8 cellular contexts compared by ENCODE assay signal in the genomic region with DNA sequence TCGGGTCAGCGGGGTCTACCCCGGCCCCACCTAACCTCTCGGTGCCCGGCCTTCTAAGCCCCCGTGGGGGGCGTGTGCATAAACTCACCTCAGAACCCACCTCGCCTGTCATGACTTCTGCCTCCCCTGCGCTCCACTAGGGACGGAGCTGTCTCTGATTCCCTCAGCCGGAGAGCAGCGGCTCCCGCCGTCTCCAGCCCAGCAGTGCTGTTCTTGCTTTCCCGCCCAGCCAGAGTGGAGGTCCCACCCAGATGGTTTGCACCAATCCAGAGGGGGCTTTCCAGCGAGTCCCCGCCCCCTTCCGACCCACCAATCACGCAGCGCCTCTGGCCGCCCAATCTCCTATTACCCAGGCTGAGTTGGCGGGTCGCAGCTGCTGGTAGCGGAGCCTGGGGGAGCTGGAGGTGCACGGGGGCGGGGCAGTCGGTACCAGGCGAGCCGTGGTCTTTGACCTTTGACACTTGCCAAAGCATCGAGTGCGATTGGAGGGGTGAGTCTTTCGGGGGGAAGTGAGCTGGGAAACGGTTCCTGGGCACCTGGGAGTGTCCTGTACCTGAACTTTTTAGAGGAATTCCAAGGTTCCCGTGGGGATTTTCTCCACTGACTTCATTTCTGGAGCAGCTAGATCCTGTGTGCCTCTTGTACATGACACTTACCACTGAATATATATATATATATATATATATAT. TPM values are rescaled to one million over a fixed set of nuclear protein-coding genes. Genes with fewer than 3 reads are reported as not detected.
DNase-seq lines count a peak whose midpoint lies in the region; ATAC-seq, FAIRE-seq and TF ChIP-seq lines count a peak whose summit lies in the region.

A gene (minus strand): TSS at position 220 of the 688 bp plus-strand sequence. CDS start 108 bp downstream, at position 112.

- TF ChIP-seq CTCF in GM13977 (IDR thresholded peaks at IDR 0.05; ENCODE audit: extremely low read depth, insufficient read depth, missing control alignments) (no peak), left ventricle myocardium inferior (IDR thresholded peaks at IDR 0.05; ENCODE audit: borderline replicate concordance) (no peak), prostate gland (IDR thresholded peaks at IDR 0.05) (no peak)

- H3K4me1 Mint-ChIP-seq in T-helper 1 cell treated with Interleukin-12 subunit alpha and Interleukin-12 subunit beta and Interleukin-4 antibody, amounts not matched to agents 30 μg/mL and 1 μg/mL, for 36 hours (ENCODE audit: low read depth), result peaks cover 23% of the 10 kb centered on the region

- ATAC-seq in HG02884 (IDR thresholded peaks at IDR 0.05; ENCODE audit: unreplicated experiment), result peak; percentile 77

- H3K9me3 ChIP-seq in left ventricle myocardium inferior (replicated peaks) (no peaks in the 10 kb centered on the region), prostate gland (no peaks in the 10 kb centered on the region)

- in situ Hi-C loops in GM13977 (cut with MboI; ENCODE audit: low pct_unique_long_range_greater_than_20kb, low sequenced_read_pairs, unreplicated experiment), result no loop called here

- WGBS in prostate gland, result under 1% methylated on average over 33 of the region's 34 CpGs

- peak; percentile 48 for TF ChIP-seq POLR2A in prostate gland (IDR thresholded peaks at IDR 0.05)

- no peaks in the 10 kb centered on the region for H3K27me3 Mint-ChIP-seq in T-helper 1 cell treated with Interleukin-12 subunit alpha and Interleukin-12 subunit beta and Interleukin-4 antibody, amounts not matched to agents 30 μg/mL and 1 μg/mL, for 36 hours (ENCODE audit: low read depth)

- H3K4me3 ChIP-seq in left ventricle myocardium inferior, result peak within 1 kb of the TSS; percentile 78
- peak within 1 kb of the TSS; percentile 57 to 72 for H3K4me3 ChIP-seq in prostate gland

- DNase-seq in GM13977 (ENCODE audit: low spot score) (peak; percentile 98), NCI-H1694 (lab: John Stamatoyannopoulos, UW) (peak; percentile 90), amygdala (lab: John Stamatoyannopoulos, UW) (peak; percentile 44 to 94 (median 84)), left ventricle myocardium inferior (peak; percentile 94), prostate gland (ENCODE audit: low spot score) (peak; percentile 94), urothelium cell line (ENCODE audit: low spot score) (peak; percentile 98)

- H3K4me1 ChIP-seq in left ventricle myocardium inferior (peaks cover 19% of the 10 kb centered on the region), prostate gland (replicated peaks) (no peaks in the 10 kb centered on the region)

- no peaks in the 10 kb centered on the region for H3K9me3 Mint-ChIP-seq in T-helper 1 cell treated with Interleukin-12 subunit alpha and Interleukin-12 subunit beta and Interleukin-4 antibody, amounts not matched to agents 30 μg/mL and 1 μg/mL, for 36 hours

- no peak for FAIRE-seq in urothelium cell line (lab: Jason Lieb, UNC)

- peaks cover 4% of the 10 kb centered on the region for H3K36me3 Mint-ChIP-seq in T-helper 1 cell treated with Interleukin-12 subunit alpha and Interleukin-12 subunit beta and Interleukin-4 antibody, amounts not matched to agents 30 μg/mL and 1 μg/mL, for 36 hours (ENCODE audit: low read depth)

- H3K27ac Mint-ChIP-seq in T-helper 1 cell treated with Interleukin-12 subunit alpha and Interleukin-12 subunit beta and Interleukin-4 antibody, amounts not matched to agents 30 μg/mL and 1 μg/mL, for 36 hours, result peak within 1 kb of the TSS; percentile 95

- intact Hi-C loops in left ventricle myocardium inferior (cut with micrococcal nuclease), result no loop called here
- intact Hi-C loops in prostate gland (cut with DNase I), result loop anchor here (2.0 kb wide), 1 partner anchor 201 kb away; no protein-coding TSS in a partner anchor

- no peaks in the 10 kb centered on the region for H3K27me3 ChIP-seq in left ventricle myocardium inferior (ENCODE audit: low read depth)
- no peaks in the 10 kb centered on the region for H3K27me3 ChIP-seq in prostate gland (replicated peaks; ENCODE audit: insufficient read depth)

- H3K36me3 ChIP-seq in left ventricle myocardium inferior (no peaks in the 10 kb centered on the region), prostate gland (no peaks in the 10 kb centered on the region)

- H3K4me3 Mint-ChIP-seq in T-helper 1 cell treated with Interleukin-12 subunit alpha and Interleukin-12 subunit beta and Interleukin-4 antibody, amounts not matched to agents 30 μg/mL and 1 μg/mL, for 36 hours, result peak within 1 kb of the TSS; percentile 96

- H3K27ac ChIP-seq in left ventricle myocardium inferior (replicated peaks) (peak within 1 kb of the TSS; percentile 84), prostate gland (peak within 1 kb of the TSS; percentile 57 to 59)

RNA-seq across cellular contexts. Expression of the gene that starts here (rescaled TPM):
- total RNA-seq in left ventricle myocardium inferior (0.49 TPM), prostate gland (1 to 10 TPM in 1 of 2 donors, under 1 TPM in 1; 0.73 to 3.4 TPM)

Comparison
In these comparisons a context has a peak if more than half of its experiments do, and no peak if none do; other contexts are left out.
1. Peak in every context shown above with its lines: DNase-seq, ATAC-seq, H3K4me3 ChIP-seq and H3K27ac ChIP-seq.
2. Peak in DNase-seq, H3K4me3 ChIP-seq and H3K27ac ChIP-seq in left ventricle myocardium inferior; RNA of the gene not detected or under 1 TPM.